ENCODE assay signal across 8 cellular contexts in genomic region chr1:32650752-32651460, GRCh38. TPM values are rescaled to one million over a fixed set of nuclear protein-coding genes. Genes with fewer than 3 reads are reported as not detected.
DNase-seq lines count a peak whose midpoint lies in the region; ATAC-seq and TF ChIP-seq lines count a peak whose summit lies in the region.

Gene RBBP4, plus strand, starts transcription at chr1:32651208. Its CDS starts 99 bp downstream, at chr1:32651307.

- no peak for TF ChIP-seq CTCF in GM12865 (IDR thresholded peaks at IDR 0.05; ENCODE audit: insufficient read depth, low read depth, low read length, missing control alignments)
- TF ChIP-seq CTCF in cardiac muscle cell (IDR thresholded peaks at IDR 0.05; ENCODE audit: low read depth, low read length) = no peak
- TF ChIP-seq CTCF in transverse colon (IDR thresholded peaks at IDR 0.05) = peak in 3 of 5 experiments; percentile 6 to 31 (median 8)

- WGBS in trophoblast cell (ENCODE audit: extremely low coverage, insufficient coverage, insufficient read length) = no CpG with 5 or more reads among the region's 67 CpGs
- WGBS in transverse colon (ENCODE audit: low coverage in 1 of 2), 2 donors = 0% methylated on average over 37 of the region's 67 CpGs; no CpG with 5 or more reads in 1 of the 2 donors

- H3K4me1 ChIP-seq in cardiac muscle cell (ENCODE audit: low read depth) = no peaks in the 10 kb centered on the region
- peaks cover 0 to 5% of the 10 kb centered on the region in 2 experiments for H3K4me1 ChIP-seq in trophoblast cell (ENCODE audit: control insufficient read depth in 1 of 2, insufficient read depth in 2 of 2, low read length in 2 of 2)
- H3K4me1 ChIP-seq in transverse colon = peaks cover 24 to 67% (median 44%) of the 10 kb centered on the region in 4 donors

- no peaks in the 10 kb centered on the region for H3K27me3 ChIP-seq in cardiac muscle cell
- no peaks in the 10 kb centered on the region for H3K27me3 ChIP-seq in trophoblast cell (ENCODE audit: insufficient read depth, low read length)
- H3K27me3 ChIP-seq in transverse colon = no peaks in the 10 kb centered on the region

- peak within 1 kb of the TSS; percentile 98 for H3K9ac ChIP-seq in trophoblast cell (ENCODE audit: low read length)

- H3K4me2 ChIP-seq in trophoblast cell (ENCODE audit: low read length) = peak within 1 kb of the TSS; percentile 85

- H3K27ac Mint-ChIP-seq in activated naive CD8-positive, alpha-beta T cell treated with anti-CD3 and anti-CD28 coated beads, Interleukin-2, amount 50 U/mL, for 24 hours = peak within 1 kb of the TSS; percentile 100

- peak within 1 kb of the TSS; percentile 90 for H4K8ac ChIP-seq in trophoblast cell (ENCODE audit: low read depth, low read length)

- H3K27ac ChIP-seq in cardiac muscle cell (peak within 1 kb of the TSS; percentile 99), trophoblast cell (ENCODE audit: low read depth, low read length) (peak within 1 kb of the TSS; percentile 98), transverse colon (peak within 1 kb of the TSS; percentile 96 to 99 (median 99))

- intact Hi-C loops in transverse colon (cut with DNase I; ENCODE audit: low total_unique reads) = no loop called here

- peak; percentile 87 for ATAC-seq in HG02763 (IDR thresholded peaks at IDR 0.05; ENCODE audit: unreplicated experiment)
- ATAC-seq in activated naive CD8-positive, alpha-beta T cell treated with anti-CD3 and anti-CD28 coated beads, Interleukin-2, amount 50 U/mL, for 24 hours = peak; percentile 93

- H2AFZ ChIP-seq in trophoblast cell (ENCODE audit: insufficient read depth, low read length, poor library complexity) = peak within 1 kb of the TSS; percentile 73

- H3K4me3 ChIP-seq in GM12865 (ENCODE audit: low read depth, low read length) (peak within 1 kb of the TSS; percentile 96), cardiac muscle cell (peak within 1 kb of the TSS; percentile 85), trophoblast cell (ENCODE audit: low read depth, low read length) (peak within 1 kb of the TSS; percentile 95), transverse colon (peak within 1 kb of the TSS; percentile 66 to 82 (median 72))

- peak within 1 kb of the TSS; percentile 100 for H3K4me3 Mint-ChIP-seq in activated naive CD8-positive, alpha-beta T cell treated with anti-CD3 and anti-CD28 coated beads, Interleukin-2, amount 50 U/mL, for 24 hours

- peak; percentile 84 for TF ChIP-seq POLR2A in transverse colon (IDR thresholded peaks at IDR 0.05)

- peak within 1 kb of the TSS; percentile 88 for H3K18ac ChIP-seq in trophoblast cell (ENCODE audit: low read length)

- peak within 1 kb of the TSS; percentile 92 for H2BK120ac ChIP-seq in trophoblast cell (ENCODE audit: insufficient read depth, low read length, poor library complexity)

- H3K14ac ChIP-seq in trophoblast cell (ENCODE audit: low read length) = peak within 1 kb of the TSS; percentile 80

- H3K36me3 Mint-ChIP-seq in activated naive CD8-positive, alpha-beta T cell treated with anti-CD3 and anti-CD28 coated beads, Interleukin-2, amount 50 U/mL, for 24 hours (ENCODE audit: low read depth) = peaks cover 48% of the 10 kb centered on the region

- H3K4me1 Mint-ChIP-seq in activated naive CD8-positive, alpha-beta T cell treated with anti-CD3 and anti-CD28 coated beads, Interleukin-2, amount 50 U/mL, for 24 hours = peaks cover 72% of the 10 kb centered on the region

- peak within 1 kb of the TSS; percentile 84 for H4K12ac ChIP-seq in trophoblast cell (ENCODE audit: low read depth, low read length)

- peak within 1 kb of the TSS; percentile 95 for H2AK5ac ChIP-seq in trophoblast cell (ENCODE audit: low read length)

- H3K79me2 ChIP-seq in trophoblast cell (ENCODE audit: control insufficient read depth, insufficient read depth, low read length, poor library complexity) = peaks cover 11% of the 10 kb centered on the region

- H2BK12ac ChIP-seq in trophoblast cell (ENCODE audit: low read length) = no peak within 1 kb of the TSS

- H3K79me1 ChIP-seq in trophoblast cell (ENCODE audit: low read length) = peaks cover 11% of the 10 kb centered on the region

- TF ChIP-seq EP300 in transverse colon (IDR thresholded peaks at IDR 0.05; ENCODE audit: low read depth) = no peak

- H3K4ac ChIP-seq in trophoblast cell (ENCODE audit: low read depth, low read length) = peak within 1 kb of the TSS; percentile 90

- in situ Hi-C loops in transverse colon (cut with MboI; ENCODE audit: low pct_ligation_motif_present in 1 of 4, low pct_unique_long_range_greater_than_20kb in 1 of 4, low sequenced_read_pairs in 3 of 4) = no loop called here

- H4K91ac ChIP-seq in trophoblast cell (ENCODE audit: low read depth, low read length) = peak within 1 kb of the TSS; percentile 93

- H3K9me3 ChIP-seq in cardiac muscle cell (ENCODE audit: low read depth) = no peaks in the 10 kb centered on the region
- H3K9me3 ChIP-seq in trophoblast cell (ENCODE audit: insufficient read depth, low read depth, low read length) = no peaks in the 10 kb centered on the region
- no peaks in the 10 kb centered on the region for H3K9me3 ChIP-seq in transverse colon

- H3K36me3 ChIP-seq in cardiac muscle cell (peaks cover 28% of the 10 kb centered on the region), trophoblast cell (ENCODE audit: control insufficient read depth in 1 of 2, insufficient read depth in 2 of 2, low read length in 2 of 2) (peaks cover 16 to 19% of the 10 kb centered on the region in 2 experiments), transverse colon (peaks cover 0 to 13% (median 2%) of the 10 kb centered on the region in 4 donors)

- no peaks in the 10 kb centered on the region for H3K27me3 Mint-ChIP-seq in activated naive CD8-positive, alpha-beta T cell treated with anti-CD3 and anti-CD28 coated beads, Interleukin-2, amount 50 U/mL, for 24 hours

- DNase-seq in GM12865 (ENCODE audit: low read depth) (peak; percentile 99), NCI-H1417 treated with DMSO at 0.1 percent for 48 hours (lab: John Stamatoyannopoulos, UW) (peak; percentile 73), SW480 (ENCODE audit: low spot score) (peak; percentile 94), cardiac muscle cell (ENCODE audit: low read depth in 1 of 2, low spot score in 1 of 2) (peak; percentile 97 to 99), trophoblast cell (peak; percentile 98 to 99), transverse colon (peak; percentile 99)
- DNase-seq in activated naive CD8-positive, alpha-beta T cell treated with anti-CD3 and anti-CD28 coated beads, Interleukin-2, amount 50 U/mL, for 24 hours = peak; percentile 99

- no peak within 1 kb of the TSS for H3K23ac ChIP-seq in trophoblast cell (ENCODE audit: low read length)

- H2BK5ac ChIP-seq in trophoblast cell (ENCODE audit: low read depth, low read length, poor library complexity) = peak within 1 kb of the TSS; percentile 89

- H3K9me3 Mint-ChIP-seq in activated naive CD8-positive, alpha-beta T cell treated with anti-CD3 and anti-CD28 coated beads, Interleukin-2, amount 50 U/mL, for 24 hours = no peaks in the 10 kb centered on the region

RNA-seq across cellular contexts. Expression of gene RBBP4, which starts in this region (rescaled TPM):
- total RNA-seq in cardiac muscle cell (275 and 279 TPM in 2 replicates), transverse colon (100 to 1,000 TPM in 1 of 4 donors, 10 to 100 TPM in 3; 40.4 to 117 (median 67.7) TPM)
- 336 and 405 TPM in 2 replicates for polyA plus RNA-seq in cardiac muscle cell
- 125 and 128 TPM in 2 replicates for polyA plus RNA-seq in trophoblast cell (2013)

Comparison
In these comparisons a context has a peak if more than half of its experiments do, and no peak if none do; other contexts are left out.
1. Peak in every context shown above with its lines: DNase-seq, ATAC-seq, H3K4me3 ChIP-seq and H3K27ac ChIP-seq.
2. CTCF ChIP-seq: peak in transverse colon (3 of 5); none in GM12865 (single experiment) and cardiac muscle cell (single experiment).